8 cellular contexts compared by ENCODE assay signal in the genomic region with DNA sequence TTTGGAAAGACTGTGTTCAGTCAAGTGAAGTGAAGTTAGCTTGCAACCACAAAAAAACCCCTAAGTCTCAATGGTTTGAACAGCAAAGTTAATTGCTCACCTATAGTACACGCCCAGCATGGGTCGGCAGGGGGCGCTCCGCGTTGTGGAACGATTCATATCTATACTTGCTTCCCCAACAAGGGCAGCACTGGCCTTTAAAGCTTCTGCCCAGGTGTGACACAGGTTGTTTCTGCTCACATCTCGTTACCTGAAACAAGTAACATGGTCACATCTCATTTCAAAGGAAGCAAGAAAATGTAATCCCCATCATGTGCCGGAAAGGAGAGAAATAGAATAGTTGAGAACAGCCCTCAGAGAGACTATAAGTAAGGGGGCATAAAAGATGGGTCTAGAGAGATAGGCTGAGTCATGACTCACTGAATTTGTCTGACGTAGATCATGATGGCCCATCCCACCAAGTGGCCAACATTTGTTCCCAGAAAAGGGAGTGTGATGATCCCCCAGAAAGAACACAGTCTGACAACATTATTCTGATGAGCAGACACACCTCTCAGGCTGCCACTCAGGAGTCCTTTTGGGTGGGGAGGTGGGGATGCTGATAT. TPM values are rescaled to one million over a fixed set of nuclear protein-coding genes. Genes with fewer than 3 reads are reported as not detected.
DNase-seq lines count a peak whose midpoint lies in the region; ATAC-seq and TF ChIP-seq lines count a peak whose summit lies in the region.

No MANE protein-coding gene starts in this region.

- POLR2A ChIA-PET in BJ (lab: Charles Lee): interaction anchor here (0.6 kb wide), 1 partner anchor 503 kb away, joined by 3 read pairs; no protein-coding TSS in a partner anchor
- POLR2A ChIA-PET in HEK293 (lab: Yijun Ruan, JAX): interaction anchor here (0.6 to 0.7 kb wide), 2 partner anchors 226 to 343 kb away, joined by 3 read pairs; no protein-coding TSS in a partner anchor

- H3K4me1 ChIP-seq in HEK293 (ENCODE audit: control insufficient read depth, insufficient read depth, low read length) (no peaks in the 10 kb centered on the region), right lobe of liver (peaks cover 0 to 46% (median 13%) of the 10 kb centered on the region in 4 donors)

- WGBS in right lobe of liver (ENCODE audit: insufficient coverage, low coverage, low lambda C conversion rate, missing lambda C conversion rate): 9% methylated on average over 9 of the region's 9 CpGs

- intact Hi-C loops in right lobe of liver (cut with DNase I): loop anchor here in 1 of 2 donors (10.0 kb wide), 1 partner anchor 230 kb away; no protein-coding TSS in a partner anchor

- CTCF ChIA-PET in BJ (lab: Yijun Ruan, JAX) (interaction anchor here (0.5 to 7.0 kb wide), 27 partner anchors 11 to 1817 kb away, joined by 3 to 68 read pairs (median 5); no protein-coding TSS in a partner anchor), HEK293 (lab: Yijun Ruan, JAX) (interaction anchor here (0.6 to 8.4 kb wide), 46 partner anchors 9 to 1984 kb away, joined by 3 to 168 read pairs (median 4); partner anchors contain the start of genes FITM2, GDAP1L1 and TTPAL)

- H3K9me3 ChIP-seq in HEK293 (ENCODE audit: control insufficient read depth, insufficient read depth, low read depth, low read length): no peaks in the 10 kb centered on the region
- H3K9me3 ChIP-seq in right lobe of liver: no peaks in the 10 kb centered on the region

- no peak for DNase-seq in BJ (ENCODE audit: low read depth)
- peak; percentile 64 for DNase-seq in NCI-H460 (ENCODE audit: extremely low read depth, low read depth)
- peak; percentile 91 for DNase-seq in activated CD4-positive, alpha-beta T cell treated with anti-CD3 and anti-CD28 coated beads for 48 hours
- DNase-seq in choroid plexus epithelial cell (ENCODE audit: low read depth): peak; percentile 74
- peak; percentile 86 for DNase-seq in right lobe of liver
- DNase-seq in stimulated activated CD8-positive, alpha-beta memory T cell treated with anti-CD3 and anti-CD28 coated beads, Interleukin-12 subunit alpha, Interleukin-12 subunit beta, amount 100 ng/mL, for 1 hour (ENCODE audit: low read depth): peak; percentile 80

- H3K27ac ChIP-seq in HEK293 (ENCODE audit: extremely low read depth, low read depth, low read length): no peak overlapping the region
- H3K27ac ChIP-seq in right lobe of liver: peak overlapping the region in 1 of 3 donors; percentile 31

- H3K4me3 ChIP-seq in BJ (ENCODE audit: low read depth, low read length) (no peak overlapping the region), HEK293 (ENCODE audit: low read depth, low read length) (no peak overlapping the region), choroid plexus epithelial cell (ENCODE audit: low read depth, low read length) (no peak overlapping the region), right lobe of liver (no peak overlapping the region)

- TF ChIP-seq CTCF in BJ (IDR thresholded peaks at IDR 0.05; ENCODE audit: insufficient read depth, low read depth, low read length) (peak; percentile 92), HEK293 (tag by site-specific recombination; IDR thresholded peaks at IDR 0.05) (peak; percentile 49; the same call in 1 of the 2 replicates), choroid plexus epithelial cell (conservative IDR thresholded peaks at IDR 0.05; ENCODE audit: low read depth, low read length) (peak; percentile 98), right lobe of liver (IDR thresholded peaks at IDR 0.05) (peak; percentile 64 to 92 (median 86))

- H3K36me3 ChIP-seq in BJ (ENCODE audit: control insufficient read depth, insufficient read depth, low read length) (no peaks in the 10 kb centered on the region), HEK293 (ENCODE audit: control insufficient read depth in 2 of 2, insufficient read depth in 1 of 2, low read length in 2 of 2) (no peaks in the 10 kb centered on the region), right lobe of liver (peaks cover 0 to 45% (median 7%) of the 10 kb centered on the region in 4 donors)

- peak; percentile 34 to 58 (median 48) for ATAC-seq in right lobe of liver
- no peak for ATAC-seq in HG02571 (IDR thresholded peaks at IDR 0.05; ENCODE audit: unreplicated experiment)

- peaks cover 2% of the 10 kb centered on the region for H3K27me3 ChIP-seq in BJ (ENCODE audit: control insufficient read depth, insufficient read depth, low read length)
- no peaks in the 10 kb centered on the region for H3K27me3 ChIP-seq in right lobe of liver

- TF ChIP-seq POLR2A in right lobe of liver (IDR thresholded peaks at IDR 0.05): no peak

TF ChIP-seq in HEK293, 187 proteins besides CTCF, POLR2A, EP300 and RAD21 (continues in another document):
- TF ChIP-seq KLF9 (tag by site-specific recombination; IDR thresholded peaks at IDR 0.05; ENCODE audit: low read depth) (no peak), ZNF558 (tag by site-specific recombination; IDR thresholded peaks at IDR 0.05) (no peak), ZNF350 (tag by site-specific recombination; IDR thresholded peaks at IDR 0.05) (no peak), SCRT1 (tag by site-specific recombination; IDR thresholded peaks at IDR 0.05; ENCODE audit: borderline replicate concordance) (no peak), ZNF843 (tag by site-specific recombination; IDR thresholded peaks at IDR 0.05) (no peak), SCRT2 (tag by site-specific recombination; IDR thresholded peaks at IDR 0.05) (peak; percentile 26; the same call in 1 of the 2 replicates), ZNF292 (tag by site-specific recombination; IDR thresholded peaks at IDR 0.05; ENCODE audit: borderline replicate concordance, low read depth) (no peak), ZBTB20 (tag by site-specific recombination; IDR thresholded peaks at IDR 0.05) (no peak), ZNF645 (tag by site-specific recombination; IDR thresholded peaks at IDR 0.05) (no peak), ZNF394 (tag by site-specific recombination; IDR thresholded peaks at IDR 0.05; ENCODE audit: borderline replicate concordance) (0 out of 2 replicates have a peak, but pooled peaks have one; percentile 11), ZNF792 (tag by site-specific recombination; IDR thresholded peaks at IDR 0.05) (no peak), ZNF214 (tag by site-specific recombination; IDR thresholded peaks at IDR 0.05; ENCODE audit: borderline replicate concordance) (no peak), ZBTB11 (tag by site-specific recombination; conservative IDR thresholded peaks at IDR 0.05; ENCODE audit: low read depth) (no peak), ZNF157 (tag by site-specific recombination; IDR thresholded peaks at IDR 0.05) (no peak), ZNF664 (tag by site-specific recombination; IDR thresholded peaks at IDR 0.05) (peak; percentile 89; the same call in 1 of the 2 replicates), ZEB2 (tag by site-specific recombination; IDR thresholded peaks at IDR 0.05) (peak; percentile 75)
- TF ChIP-seq, protein P1, sequence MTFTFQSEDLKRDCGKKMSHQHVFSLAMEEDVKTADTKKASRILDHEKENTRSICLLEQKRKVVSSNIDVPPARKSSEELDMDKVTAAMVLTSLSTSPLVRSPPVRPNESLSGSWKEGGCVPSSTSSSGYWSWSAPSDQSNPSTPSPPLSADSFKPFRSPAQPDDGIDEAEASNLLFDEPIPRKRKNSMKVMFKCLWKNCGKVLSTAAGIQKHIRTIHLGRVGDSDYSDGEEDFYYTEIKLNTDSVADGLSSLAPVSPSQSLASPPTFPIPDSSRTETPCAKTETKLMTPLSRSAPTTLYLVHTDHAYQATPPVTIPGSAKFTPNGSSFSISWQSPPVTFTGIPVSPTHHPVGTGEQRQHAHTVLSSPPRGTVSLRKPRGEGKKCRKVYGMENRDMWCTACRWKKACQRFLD (tag by site-specific recombination; IDR thresholded peaks at IDR 0.05): no peak

RNA-seq across cellular contexts. Expression of gene HNF4A, which starts 29.0 kb away (rescaled TPM):
- 0.04 TPM in 1 of 2 replicates, not detected in the other for polyA plus RNA-seq in BJ (2011; rRNA removed)
- not detected in 2 replicates for polyA minus RNA-seq in BJ (2011; rRNA and poly(A)+ RNA removed)
- total RNA-seq in NCI-H460 (2014; rRNA removed; shearing (Covaris generic)): 0.12 TPM in 1 of 2 replicates, not detected in the other
- polyA plus RNA-seq in NCI-H460 (2014; cell fraction: nucleus; rRNA removed): not detected in 2 replicates
- total RNA-seq in right lobe of liver: 100 to 1,000 TPM; 101 to 255 (median 157) TPM

RNA-seq across cellular contexts. Expression of gene R3HDML, which starts 47.7 kb away (rescaled TPM):
- polyA plus RNA-seq in BJ (2011; rRNA removed): not detected in 2 replicates
- not detected in 2 replicates for polyA minus RNA-seq in BJ (2011; rRNA and poly(A)+ RNA removed)
- not detected in 2 replicates for total RNA-seq in NCI-H460 (2014; rRNA removed; shearing (Covaris generic))
- not detected in 2 replicates for polyA plus RNA-seq in NCI-H460 (2014; cell fraction: nucleus; rRNA removed)
- not detected for total RNA-seq in right lobe of liver

Comparison
In these comparisons a context has a peak if more than half of its experiments do, and no peak if none do; other contexts are left out.
1. RNA of gene HNF4A, which starts 29.0 kb away (total RNA-seq): 101 to 255 TPM in right lobe of liver; 0.12 TPM in NCI-H460; every median in the first group is over 10 times any median in the second.
2. Peak in every context shown above with its lines, with median percentiles within 50 percentile points of each other: CTCF ChIP-seq.